9 cellular contexts compared by ENCODE assay signal in genomic region chr9:78239506-78239905, GRCh38. TPM values are rescaled to one million over a fixed set of nuclear protein-coding genes. Genes with fewer than 3 reads are reported as not detected.
DNase-seq lines count a peak whose midpoint lies in the region; ATAC-seq and TF ChIP-seq lines count a peak whose summit lies in the region.
"Had no signal": no experiment of that assay in that cellular context is flagged by ENCODE, and none has a peak within 500 bp of the region (broad histone marks: within the 10 kb centered on the region; RNA-seq: fewer than 3 reads in every experiment).

No MANE protein-coding gene starts in this region.

- peak overlapping the region; percentile 91 for H3K4me3 Mint-ChIP-seq in natural killer cell
- H3K4me3 Mint-ChIP-seq: activated CD4-positive, alpha-beta T cell treated with anti-CD3 and anti-CD28 coated beads, Interleukin-2, amount 10 ng/mL, durations not matched to agents 7 days and 5 days had no signal

- ATAC-seq in natural killer cell, result no peak
- ATAC-seq in HG02981 (IDR thresholded peaks at IDR 0.05; ENCODE audit: unreplicated experiment), result no peak
- no peak for ATAC-seq in GM19463 (IDR thresholded peaks at IDR 0.05; ENCODE audit: unreplicated experiment)

- H3K27ac Mint-ChIP-seq in natural killer cell, result peak overlapping the region in 1 of 2 donors; percentile 98
- H3K27ac Mint-ChIP-seq: activated CD4-positive, alpha-beta T cell treated with anti-CD3 and anti-CD28 coated beads, Interleukin-2, amount 10 ng/mL, durations not matched to agents 7 days and 5 days had no signal

- H3K36me3 Mint-ChIP-seq in natural killer cell, result peaks cover 7% of the 10 kb centered on the region

- H3K4me1 Mint-ChIP-seq in natural killer cell, result peaks cover 68 to 74% of the 10 kb centered on the region in 2 donors

- H3K27me3 Mint-ChIP-seq in natural killer cell (ENCODE audit: low read depth in 2 of 2), result no peaks in the 10 kb centered on the region
- H3K27me3 Mint-ChIP-seq: activated CD4-positive, alpha-beta T cell treated with anti-CD3 and anti-CD28 coated beads, Interleukin-2, amount 10 ng/mL, durations not matched to agents 7 days and 5 days had no signal

- no peak for TF ChIP-seq CTCF in natural killer cell (IDR thresholded peaks at IDR 0.05)

- intact Hi-C loops in natural killer cell (cut with micrococcal nuclease), result no loop called here

- DNase-seq in COLO668 (lab: John Stamatoyannopoulos, UW; ENCODE audit: unreplicated experiment) (peak; percentile 60), NCI-H2107 (lab: John Stamatoyannopoulos, UW) (peak; percentile 3), cerebellum (ENCODE audit: low spot score) (peak; percentile 67), natural killer cell (no peak), iPS-NIHi11 (ENCODE audit: low spot score) (no peak), NCI-H1048 (lab: John Stamatoyannopoulos, UW) (no peak)
- DNase-seq: activated CD4-positive, alpha-beta T cell treated with anti-CD3 and anti-CD28 coated beads, Interleukin-2, amount 10 ng/mL, durations not matched to agents 7 days and 5 days had no signal

- no peaks in the 10 kb centered on the region for H3K9me3 Mint-ChIP-seq in natural killer cell
- H3K9me3 Mint-ChIP-seq: activated CD4-positive, alpha-beta T cell treated with anti-CD3 and anti-CD28 coated beads, Interleukin-2, amount 10 ng/mL, durations not matched to agents 7 days and 5 days had no signal

RNA-seq across cellular contexts. Expression of gene CEP78, which starts 3.6 kb away (rescaled TPM):
- total RNA-seq in cerebellum, result 69.1 TPM
- total RNA-seq in natural killer cell, result 100 to 1,000 TPM; 204 to 304 (median 253) TPM

RNA-seq across cellular contexts. Expression of gene PSAT1, which starts 57.4 kb away (rescaled TPM):
- total RNA-seq in cerebellum (42.8 TPM), natural killer cell (1 to 10 TPM; 1.1 to 3.3 (median 2.3) TPM)

Comparison
In these comparisons a context has a peak if more than half of its experiments do, and no peak if none do; other contexts are left out.
1. DNase-seq: peak in COLO668 (single experiment), NCI-H2107 (single experiment) and cerebellum (single experiment); none in natural killer cell (single experiment), iPS-NIHi11 (single experiment) and NCI-H1048 (single experiment).
2. RNA of gene PSAT1, which starts 57.4 kb away (total RNA-seq): 42.8 TPM in cerebellum (single experiment); 1.1 to 3.3 TPM in natural killer cell; every median in the first group is over 10 times any median in the second.